In genomic region chr10:98055875-98056516, GRCh38 we compare ENCODE assay signal across 10 cellular contexts. TPM values are rescaled to one million over a fixed set of nuclear protein-coding genes. Genes with fewer than 3 reads are reported as not detected.
A peak's percentile ranks its signal among the peaks of the same experiment; 100 is the strongest.
DNase-seq lines count a peak whose midpoint lies in the region; ATAC-seq and TF ChIP-seq lines count a peak whose summit lies in the region.
"Had no signal": no experiment of that assay in that cellular context is flagged by ENCODE, and none has a peak within 500 bp of the region (broad histone marks: within the 10 kb centered on the region; RNA-seq: fewer than 3 reads in every experiment).

No MANE protein-coding gene starts in this region.

- DNase-seq in activated naive CD4-positive, alpha-beta T cell treated with anti-CD3 and anti-CD28 coated beads, Interleukin-2, amount 50 U/mL, for 16 hours: peak; percentile 13
- no peak for DNase-seq in activated naive CD4-positive, alpha-beta T cell treated with Interleukin-2 at 50 U/mL for 16 hours
- DNase-seq in NB4 (ENCODE audit: low read depth) (peak; percentile 48), ecto neural progenitor cell (ENCODE audit: low spot score) (peak; percentile 63), C1 segment of cervical spinal cord (lab: John Stamatoyannopoulos, UW) (no peak), NCI-H748 (lab: John Stamatoyannopoulos, UW; ENCODE audit: unreplicated experiment) (no peak), lower lobe of right lung (no peak)
- peak; percentile 18 for DNase-seq in stimulated activated CD4-positive, alpha-beta T cell treated with anti-CD3 and anti-CD28 coated beads, Interleukin-4, amount 100 ng/mL, for 1 hour
- DNase-seq: activated effector memory CD4-positive, alpha-beta T cell treated with Interleukin-2 at 50 U/mL for 16 hours; pancreas had no signal

- ATAC-seq in lower lobe of right lung: no peak

- H3K4me3 ChIP-seq in NB4 (ENCODE audit: low read depth, low read length): no peak overlapping the region
- H3K4me3 ChIP-seq in lower lobe of right lung: no peak overlapping the region
- H3K4me3 ChIP-seq: pancreas had no signal

- H3K9me3 ChIP-seq in lower lobe of right lung: no peaks in the 10 kb centered on the region
- H3K9me3 ChIP-seq: pancreas had no signal

- no peak overlapping the region for H3K27ac ChIP-seq in lower lobe of right lung
- H3K27ac ChIP-seq: pancreas had no signal

- no peaks in the 10 kb centered on the region for H3K4me1 ChIP-seq in lower lobe of right lung
- H3K4me1 ChIP-seq: pancreas had no signal

- peaks cover 26% of the 10 kb centered on the region for H3K27me3 ChIP-seq in lower lobe of right lung (ENCODE audit: low read depth)

- no peak for TF ChIP-seq POLR2A in NB4 (IDR thresholded peaks at IDR 0.05; ENCODE audit: extremely low read depth, insufficient read length)

- H3K36me3 ChIP-seq in lower lobe of right lung: no peaks in the 10 kb centered on the region
- H3K36me3 ChIP-seq: pancreas had no signal

- intact Hi-C loops in lower lobe of right lung (cut with DNase I): no loop called here

- TF ChIP-seq CTCF in NB4 (IDR thresholded peaks at IDR 0.05; ENCODE audit: low read depth, low read length) (no peak), lower lobe of right lung (IDR thresholded peaks at IDR 0.05) (no peak)

RNA-seq across cellular contexts. Expression of gene CRTAC1, which starts 25.6 kb away (rescaled TPM):
- 123 TPM for total RNA-seq in lower lobe of right lung

Comparison
In these comparisons a context has a peak if more than half of its experiments do, and no peak if none do; other contexts are left out.
1. DNase-seq: peak in activated naive CD4-positive, alpha-beta T cell treated with anti-CD3 and anti-CD28 coated beads, Interleukin-2, amount 50 U/mL, for 16 hours (single experiment), NB4 (single experiment), ecto neural progenitor cell (single experiment) and stimulated activated CD4-positive, alpha-beta T cell treated with anti-CD3 and anti-CD28 coated beads, Interleukin-4, amount 100 ng/mL, for 1 hour (single experiment); none in activated naive CD4-positive, alpha-beta T cell treated with Interleukin-2 at 50 U/mL for 16 hours (single experiment), C1 segment of cervical spinal cord (0 of 14), NCI-H748 (single experiment) and lower lobe of right lung (single experiment).